In the genomic region with DNA sequence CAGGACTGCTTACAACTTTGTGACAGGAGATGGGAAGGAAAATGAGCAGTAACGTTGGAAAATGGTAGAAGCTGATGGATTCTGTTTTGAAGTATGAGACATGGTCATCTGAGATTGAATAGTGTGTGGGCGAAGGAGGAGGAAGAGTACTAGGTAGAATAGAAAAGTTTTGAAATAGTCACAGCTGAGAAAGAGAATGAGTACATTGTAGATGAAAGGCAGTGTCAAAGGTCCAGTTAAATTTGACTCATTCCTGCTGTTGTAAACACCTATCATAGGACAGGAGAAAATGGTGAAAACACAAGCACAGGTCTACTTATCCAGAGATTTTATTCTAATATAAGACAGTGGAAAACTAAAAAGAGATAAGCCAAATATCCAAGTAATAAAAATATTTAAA, we compare ENCODE assay signal across 1 cellular context.
TF ChIP-seq lines count a peak whose summit lies in the region.

No MANE protein-coding gene starts in this region.

TF ChIP-seq in GM23338, 12 proteins besides CTCF, POLR2A, EP300 and RAD21:
- TF ChIP-seq, protein P1, sequence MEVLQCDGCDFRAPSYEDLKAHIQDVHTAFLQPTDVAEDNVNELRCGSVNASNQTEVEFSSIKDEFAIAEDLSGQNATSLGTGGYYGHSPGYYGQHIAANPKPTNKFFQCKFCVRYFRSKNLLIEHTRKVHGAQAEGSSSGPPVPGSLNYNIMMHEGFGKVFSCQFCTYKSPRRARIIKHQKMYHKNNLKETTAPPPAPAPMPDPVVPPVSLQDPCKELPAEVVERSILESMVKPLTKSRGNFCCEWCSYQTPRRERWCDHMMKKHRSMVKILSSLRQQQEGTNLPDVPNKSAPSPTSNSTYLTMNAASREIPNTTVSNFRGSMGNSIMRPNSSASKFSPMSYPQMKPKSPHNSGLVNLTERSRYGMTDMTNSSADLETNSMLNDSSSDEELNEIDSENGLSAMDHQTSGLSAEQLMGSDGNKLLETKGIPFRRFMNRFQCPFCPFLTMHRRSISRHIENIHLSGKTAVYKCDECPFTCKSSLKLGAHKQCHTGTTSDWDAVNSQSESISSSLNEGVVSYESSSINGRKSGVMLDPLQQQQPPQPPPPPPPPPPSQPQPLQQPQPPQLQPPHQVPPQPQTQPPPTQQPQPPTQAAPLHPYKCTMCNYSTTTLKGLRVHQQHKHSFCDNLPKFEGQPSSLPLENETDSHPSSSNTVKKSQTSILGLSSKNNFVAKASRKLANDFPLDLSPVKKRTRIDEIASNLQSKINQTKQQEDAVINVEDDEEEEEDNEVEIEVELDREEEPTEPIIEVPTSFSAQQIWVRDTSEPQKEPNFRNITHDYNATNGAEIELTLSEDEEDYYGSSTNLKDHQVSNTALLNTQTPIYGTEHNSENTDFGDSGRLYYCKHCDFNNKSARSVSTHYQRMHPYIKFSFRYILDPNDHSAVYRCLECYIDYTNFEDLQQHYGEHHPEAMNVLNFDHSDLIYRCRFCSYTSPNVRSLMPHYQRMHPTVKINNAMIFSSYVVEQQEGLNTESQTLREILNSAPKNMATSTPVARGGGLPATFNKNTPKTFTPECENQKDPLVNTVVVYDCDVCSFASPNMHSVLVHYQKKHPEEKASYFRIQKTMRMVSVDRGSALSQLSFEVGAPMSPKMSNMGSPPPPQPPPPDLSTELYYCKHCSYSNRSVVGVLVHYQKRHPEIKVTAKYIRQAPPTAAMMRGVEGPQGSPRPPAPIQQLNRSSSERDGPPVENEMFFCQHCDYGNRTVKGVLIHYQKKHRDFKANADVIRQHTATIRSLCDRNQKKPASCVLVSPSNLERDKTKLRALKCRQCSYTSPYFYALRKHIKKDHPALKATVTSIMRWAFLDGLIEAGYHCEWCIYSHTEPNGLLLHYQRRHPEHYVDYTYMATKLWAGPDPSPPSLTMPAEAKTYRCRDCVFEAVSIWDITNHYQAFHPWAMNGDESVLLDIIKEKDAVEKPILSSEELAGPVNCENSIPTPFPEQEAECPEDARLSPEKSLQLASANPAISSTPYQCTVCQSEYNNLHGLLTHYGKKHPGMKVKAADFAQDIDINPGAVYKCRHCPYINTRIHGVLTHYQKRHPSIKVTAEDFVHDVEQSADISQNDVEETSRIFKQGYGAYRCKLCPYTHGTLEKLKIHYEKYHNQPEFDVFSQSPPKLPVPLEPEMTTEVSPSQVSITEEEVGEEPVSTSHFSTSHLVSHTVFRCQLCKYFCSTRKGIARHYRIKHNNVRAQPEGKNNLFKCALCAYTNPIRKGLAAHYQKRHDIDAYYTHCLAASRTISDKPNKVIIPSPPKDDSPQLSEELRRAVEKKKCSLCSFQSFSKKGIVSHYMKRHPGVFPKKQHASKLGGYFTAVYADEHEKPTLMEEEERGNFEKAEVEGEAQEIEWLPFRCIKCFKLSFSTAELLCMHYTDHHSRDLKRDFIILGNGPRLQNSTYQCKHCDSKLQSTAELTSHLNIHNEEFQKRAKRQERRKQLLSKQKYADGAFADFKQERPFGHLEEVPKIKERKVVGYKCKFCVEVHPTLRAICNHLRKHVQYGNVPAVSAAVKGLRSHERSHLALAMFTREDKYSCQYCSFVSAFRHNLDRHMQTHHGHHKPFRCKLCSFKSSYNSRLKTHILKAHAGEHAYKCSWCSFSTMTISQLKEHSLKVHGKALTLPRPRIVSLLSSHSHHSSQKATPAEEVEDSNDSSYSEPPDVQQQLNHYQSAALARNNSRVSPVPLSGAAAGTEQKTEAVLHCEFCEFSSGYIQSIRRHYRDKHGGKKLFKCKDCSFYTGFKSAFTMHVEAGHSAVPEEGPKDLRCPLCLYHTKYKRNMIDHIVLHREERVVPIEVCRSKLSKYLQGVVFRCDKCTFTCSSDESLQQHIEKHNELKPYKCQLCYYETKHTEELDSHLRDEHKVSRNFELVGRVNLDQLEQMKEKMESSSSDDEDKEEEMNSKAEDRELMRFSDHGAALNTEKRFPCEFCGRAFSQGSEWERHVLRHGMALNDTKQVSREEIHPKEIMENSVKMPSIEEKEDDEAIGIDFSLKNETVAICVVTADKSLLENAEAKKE (CRISPR knock-in tag; IDR thresholded peaks at IDR 0.05): no peak
- no peak for TF ChIP-seq NANOG (IDR thresholded peaks at IDR 0.05; ENCODE audit: borderline replicate concordance)
- TF ChIP-seq, protein P2, sequence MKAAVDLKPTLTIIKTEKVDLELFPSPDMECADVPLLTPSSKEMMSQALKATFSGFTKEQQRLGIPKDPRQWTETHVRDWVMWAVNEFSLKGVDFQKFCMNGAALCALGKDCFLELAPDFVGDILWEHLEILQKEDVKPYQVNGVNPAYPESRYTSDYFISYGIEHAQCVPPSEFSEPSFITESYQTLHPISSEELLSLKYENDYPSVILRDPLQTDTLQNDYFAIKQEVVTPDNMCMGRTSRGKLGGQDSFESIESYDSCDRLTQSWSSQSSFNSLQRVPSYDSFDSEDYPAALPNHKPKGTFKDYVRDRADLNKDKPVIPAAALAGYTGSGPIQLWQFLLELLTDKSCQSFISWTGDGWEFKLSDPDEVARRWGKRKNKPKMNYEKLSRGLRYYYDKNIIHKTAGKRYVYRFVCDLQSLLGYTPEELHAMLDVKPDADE (IDR thresholded peaks at IDR 0.05): no peak
- TF ChIP-seq EZH2phosphoT487 (IDR thresholded peaks at IDR 0.05; ENCODE audit: unreplicated experiment): no peak
- no peak for TF ChIP-seq STAT1 (IDR thresholded peaks at IDR 0.05; ENCODE audit: unreplicated experiment)
- TF ChIP-seq EZH2 (IDR thresholded peaks at IDR 0.05; ENCODE audit: low read depth, unreplicated experiment): no peak
- no peak for TF ChIP-seq POLR2AphosphoS5 (IDR thresholded peaks at IDR 0.05; ENCODE audit: low read depth)
- TF ChIP-seq CREB1 (CRISPR knock-in tag; IDR thresholded peaks at IDR 0.05; ENCODE audit: low read depth): no peak
- TF ChIP-seq JUNB (IDR thresholded peaks at IDR 0.05; ENCODE audit: unreplicated experiment): no peak
- no peak for TF ChIP-seq ZNF331 (CRISPR knock-in tag; IDR thresholded peaks at IDR 0.05; ENCODE audit: low read depth)
- TF ChIP-seq ZNF114 (CRISPR knock-in tag; IDR thresholded peaks at IDR 0.05): no peak
- TF ChIP-seq, protein P3, sequence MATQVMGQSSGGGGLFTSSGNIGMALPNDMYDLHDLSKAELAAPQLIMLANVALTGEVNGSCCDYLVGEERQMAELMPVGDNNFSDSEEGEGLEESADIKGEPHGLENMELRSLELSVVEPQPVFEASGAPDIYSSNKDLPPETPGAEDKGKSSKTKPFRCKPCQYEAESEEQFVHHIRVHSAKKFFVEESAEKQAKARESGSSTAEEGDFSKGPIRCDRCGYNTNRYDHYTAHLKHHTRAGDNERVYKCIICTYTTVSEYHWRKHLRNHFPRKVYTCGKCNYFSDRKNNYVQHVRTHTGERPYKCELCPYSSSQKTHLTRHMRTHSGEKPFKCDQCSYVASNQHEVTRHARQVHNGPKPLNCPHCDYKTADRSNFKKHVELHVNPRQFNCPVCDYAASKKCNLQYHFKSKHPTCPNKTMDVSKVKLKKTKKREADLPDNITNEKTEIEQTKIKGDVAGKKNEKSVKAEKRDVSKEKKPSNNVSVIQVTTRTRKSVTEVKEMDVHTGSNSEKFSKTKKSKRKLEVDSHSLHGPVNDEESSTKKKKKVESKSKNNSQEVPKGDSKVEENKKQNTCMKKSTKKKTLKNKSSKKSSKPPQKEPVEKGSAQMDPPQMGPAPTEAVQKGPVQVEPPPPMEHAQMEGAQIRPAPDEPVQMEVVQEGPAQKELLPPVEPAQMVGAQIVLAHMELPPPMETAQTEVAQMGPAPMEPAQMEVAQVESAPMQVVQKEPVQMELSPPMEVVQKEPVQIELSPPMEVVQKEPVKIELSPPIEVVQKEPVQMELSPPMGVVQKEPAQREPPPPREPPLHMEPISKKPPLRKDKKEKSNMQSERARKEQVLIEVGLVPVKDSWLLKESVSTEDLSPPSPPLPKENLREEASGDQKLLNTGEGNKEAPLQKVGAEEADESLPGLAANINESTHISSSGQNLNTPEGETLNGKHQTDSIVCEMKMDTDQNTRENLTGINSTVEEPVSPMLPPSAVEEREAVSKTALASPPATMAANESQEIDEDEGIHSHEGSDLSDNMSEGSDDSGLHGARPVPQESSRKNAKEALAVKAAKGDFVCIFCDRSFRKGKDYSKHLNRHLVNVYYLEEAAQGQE (IDR thresholded peaks at IDR 0.05; ENCODE audit: unreplicated experiment): no peak
